Comparison of ENCODE assay signal across 28 cellular contexts in the genomic region with DNA sequence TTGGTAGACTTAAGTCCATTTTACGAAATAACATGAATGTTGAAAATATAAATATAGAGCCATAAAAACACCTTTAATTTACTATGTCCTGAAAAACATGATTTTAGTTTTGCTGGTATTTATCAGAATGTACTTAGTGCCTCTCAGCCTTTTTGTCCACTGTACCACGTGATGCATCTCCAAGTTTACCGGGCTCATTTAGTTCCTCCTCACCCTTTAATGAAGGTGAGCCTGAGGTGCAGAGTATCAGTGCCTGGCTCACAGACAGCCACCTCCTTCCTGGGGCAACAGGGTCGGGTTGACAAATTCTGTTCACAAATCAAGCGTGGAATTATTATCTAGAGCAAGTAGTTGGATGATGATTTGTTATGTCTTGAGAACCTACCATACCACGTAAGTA.
DNase-seq lines count a peak whose midpoint lies in the region; ATAC-seq, FAIRE-seq and TF ChIP-seq lines count a peak whose summit lies in the region.
"Had no signal": no experiment of that assay in that cellular context is flagged by ENCODE, and none has a peak within 500 bp of the region (broad histone marks: within the 10 kb centered on the region; RNA-seq: fewer than 3 reads in every experiment).

No MANE protein-coding gene starts in this region.

- H3K79me2 ChIP-seq in HepG2 (ENCODE audit: insufficient read depth, low read length) (no peaks in the 10 kb centered on the region), K562 (ENCODE audit: control insufficient read depth, insufficient read depth, low read length) (no peaks in the 10 kb centered on the region), osteoblast (ENCODE audit: insufficient read depth, low read length) (no peaks in the 10 kb centered on the region)

- H2AFZ ChIP-seq in HepG2 (ENCODE audit: low read length) (no peak overlapping the region), K562 (ENCODE audit: low read depth, low read length) (no peak overlapping the region), osteoblast (ENCODE audit: low read length) (no peak overlapping the region)

- no peaks in the 10 kb centered on the region for H3K4me1 ChIP-seq in HepG2 (ENCODE audit: insufficient read depth, low read length)
- no peaks in the 10 kb centered on the region for H3K4me1 ChIP-seq in right lobe of liver
- H3K4me1 ChIP-seq in K562 (replicated peaks in 1 of 2; ENCODE audit: control insufficient read depth in 2 of 2, insufficient read depth in 2 of 2, low read length in 2 of 2): no peaks in the 10 kb centered on the region
- no peaks in the 10 kb centered on the region for H3K4me1 ChIP-seq in osteoblast (ENCODE audit: insufficient read depth, low read length)
- H3K4me1 ChIP-seq: BE2C, BLaER1 had no signal

- H3K9me1 ChIP-seq in K562 (ENCODE audit: control insufficient read depth, insufficient read depth, low read length): no peaks in the 10 kb centered on the region

- POLR2A ChIA-PET in HepG2 (lab: Yijun Ruan, JAX): no interaction called here
- POLR2A ChIA-PET in K562 (lab: Yijun Ruan, JAX): no interaction called here

- peaks cover 2% of the 10 kb centered on the region for H3K9me3 Mint-ChIP-seq in progenitor cell of endocrine pancreas (ENCODE audit: low read depth)
- H3K9me3 Mint-ChIP-seq in activated T-helper 2 cell treated with anti-CD3 and anti-CD28 coated beads, Interferon-gamma antibody, Interleukin-2, Interleukin-4, amounts not matched to agents 10 μg/mL and 5 μg/mL and 100 μg/mL, durations not matched to agents 14 hours and 24 hours and 36 hours: peaks cover 3% of the 10 kb centered on the region

- DNase-seq in HepG2 (ENCODE audit: low spot score): no peak
- no peak for DNase-seq in right lobe of liver
- no peak for DNase-seq in K562 (ENCODE audit: extremely low read depth in 1 of 4, low spot score in 3 of 4)
- peak; percentile 70 for DNase-seq in osteoblast (ENCODE audit: insufficient read length, low spot score, missing footprints)
- no peak for DNase-seq in progenitor cell of endocrine pancreas (ENCODE audit: low spot score, unreplicated experiment)
- DNase-seq in NCI-H2081 (lab: John Stamatoyannopoulos, UW): no peak
- no peak for DNase-seq in activated T-helper 2 cell treated with anti-CD3 and anti-CD28 coated beads, Interferon-gamma antibody, Interleukin-2, Interleukin-4, amounts not matched to agents 10 μg/mL and 5 μg/mL and 100 μg/mL, durations not matched to agents 14 hours and 24 hours and 36 hours (ENCODE audit: low spot score)
- DNase-seq in NCI-H146 treated with DMSO at 0.1 percent for 48 hours (lab: John Stamatoyannopoulos, UW; ENCODE audit: unreplicated experiment): no peak
- DNase-seq: ACHN; BE2C; C1 segment of cervical spinal cord; CD4-positive, alpha-beta memory T cell; CD4-positive, CD25-positive, alpha-beta regulatory T cell; CD8-positive, alpha-beta memory T cell; COR-L47; DMS 273 treated with DMSO at 0.1 percent for 48 hours; DMS153; DMS53; DMS79; DND-41; EL; GDM1 had no signal

- TF ChIP-seq POLR2A in HepG2 (IDR thresholded peaks at IDR 0.05; ENCODE audit: insufficient read depth in 1 of 2, low read depth in 2 of 2, low read length in 2 of 2) (no peak), right lobe of liver (IDR thresholded peaks at IDR 0.05) (no peak), K562 (conservative IDR thresholded peaks at IDR 0.05) (no peak)

- H3K9ac ChIP-seq in HepG2 (ENCODE audit: insufficient read depth, low read depth, low read length) (no peak overlapping the region), K562 (ENCODE audit: insufficient read depth in 1 of 2, low read depth in 2 of 2, low read length in 2 of 2) (no peak overlapping the region)
- H3K9ac ChIP-seq: BLaER1 had no signal

- intact Hi-C loops in HepG2 (cut with micrococcal nuclease; ENCODE audit: unreplicated experiment): loop anchor here (10.0 kb wide), 1 partner anchor 1830 kb away; no protein-coding TSS in a partner anchor
- intact Hi-C loops in right lobe of liver (cut with DNase I): no loop called here
- intact Hi-C loops in K562 (cut with micrococcal nuclease): no loop called here
- intact Hi-C loops in activated T-helper 2 cell treated with anti-CD3 and anti-CD28 coated beads, Interferon-gamma antibody, Interleukin-2, Interleukin-4, amounts not matched to agents 10 μg/mL and 5 μg/mL and 100 μg/mL, durations not matched to agents 14 hours and 24 hours and 36 hours (cut with micrococcal nuclease): no loop called here

- no peaks in the 10 kb centered on the region for H3K36me3 Mint-ChIP-seq in progenitor cell of endocrine pancreas (ENCODE audit: insufficient read depth)
- no peaks in the 10 kb centered on the region for H3K36me3 Mint-ChIP-seq in activated T-helper 2 cell treated with anti-CD3 and anti-CD28 coated beads, Interferon-gamma antibody, Interleukin-2, Interleukin-4, amounts not matched to agents 10 μg/mL and 5 μg/mL and 100 μg/mL, durations not matched to agents 14 hours and 24 hours and 36 hours (ENCODE audit: low read depth)
- H3K36me3 Mint-ChIP-seq: CD14-positive monocyte; CD4-positive, alpha-beta memory T cell; CD4-positive, CD25-positive, alpha-beta regulatory T cell; CD8-positive, alpha-beta memory T cell had no signal

- CTCF ChIA-PET in HepG2 (lab: Yijun Ruan, JAX; ENCODE audit: low intra/inter-chr PET ratio, low total read pairs) (no interaction called here), K562 (lab: Yijun Ruan, JAX; ENCODE audit: low intra/inter-chr PET ratio) (interaction anchor here (0.5 kb wide), 1 partner anchor 1846 kb away, joined by 4 read pairs; no protein-coding TSS in a partner anchor)

- no peak overlapping the region for H3K27ac ChIP-seq in HepG2 (ENCODE audit: extremely low read length, insufficient read depth, low read length)
- no peak overlapping the region for H3K27ac ChIP-seq in right lobe of liver
- no peak overlapping the region for H3K27ac ChIP-seq in K562 (ENCODE audit: extremely low read depth, low read depth, low read length)
- H3K27ac ChIP-seq in osteoblast (ENCODE audit: low read depth, low read length): no peak overlapping the region
- H3K27ac ChIP-seq: 22Rv1, BLaER1 had no signal

- H3K4me1 Mint-ChIP-seq in progenitor cell of endocrine pancreas (ENCODE audit: low read depth): no peaks in the 10 kb centered on the region
- H3K4me1 Mint-ChIP-seq in activated T-helper 2 cell treated with anti-CD3 and anti-CD28 coated beads, Interferon-gamma antibody, Interleukin-2, Interleukin-4, amounts not matched to agents 10 μg/mL and 5 μg/mL and 100 μg/mL, durations not matched to agents 14 hours and 24 hours and 36 hours (ENCODE audit: low read depth): no peaks in the 10 kb centered on the region
- H3K4me1 Mint-ChIP-seq: CD14-positive monocyte; CD4-positive, alpha-beta memory T cell; CD4-positive, CD25-positive, alpha-beta regulatory T cell; CD8-positive, alpha-beta memory T cell had no signal

- H3K4me3 Mint-ChIP-seq in progenitor cell of endocrine pancreas (ENCODE audit: low read depth): no peak overlapping the region
- no peak overlapping the region for H3K4me3 Mint-ChIP-seq in activated T-helper 2 cell treated with anti-CD3 and anti-CD28 coated beads, Interferon-gamma antibody, Interleukin-2, Interleukin-4, amounts not matched to agents 10 μg/mL and 5 μg/mL and 100 μg/mL, durations not matched to agents 14 hours and 24 hours and 36 hours (ENCODE audit: low read depth)
- H3K4me3 Mint-ChIP-seq: CD14-positive monocyte; CD4-positive, alpha-beta memory T cell; CD4-positive, CD25-positive, alpha-beta regulatory T cell; CD8-positive, alpha-beta memory T cell had no signal

- no peaks in the 10 kb centered on the region for H4K20me1 ChIP-seq in HepG2 (ENCODE audit: insufficient read depth, low read length)
- no peaks in the 10 kb centered on the region for H4K20me1 ChIP-seq in K562 (replicated peaks; ENCODE audit: control insufficient read depth, insufficient read depth, low read length)
- H4K20me1 ChIP-seq in osteoblast (ENCODE audit: insufficient read depth, low read length): no peaks in the 10 kb centered on the region
- H4K20me1 ChIP-seq: BLaER1 had no signal

- H3K9me3 ChIP-seq in HepG2 (ENCODE audit: low read length) (no peaks in the 10 kb centered on the region), right lobe of liver (no peaks in the 10 kb centered on the region), K562 (replicated peaks; ENCODE audit: control insufficient read depth, insufficient read depth, low read depth, low read length) (no peaks in the 10 kb centered on the region), osteoblast (ENCODE audit: low read depth, low read length) (no peaks in the 10 kb centered on the region)
- H3K9me3 ChIP-seq: BE2C had no signal

- TF ChIP-seq EP300 in HepG2 (IDR thresholded peaks at IDR 0.05; ENCODE audit: low read depth in 2 of 2, low read length in 2 of 2) (no peak), HepG2 (CRISPR knock-in tag; IDR thresholded peaks at IDR 0.05; ENCODE audit: borderline replicate concordance) (no peak), K562 (IDR thresholded peaks at IDR 0.05; ENCODE audit: low read length) (no peak)

- FAIRE-seq in HepG2 (lab: Jason Lieb, UNC) (no peak), K562 (lab: Jason Lieb, UNC) (no peak)
- FAIRE-seq: GM12878, GM12892, GM18507 had no signal

- BruUV-seq in HepG2 (replicated peaks; lab: Mats Ljungman, UMichigan): no TSS peak
- BruUV-seq in K562 (replicated peaks; lab: Mats Ljungman, UMichigan): no TSS peak

- in situ Hi-C loops in HepG2 (cut with HindIII; ENCODE audit: extremely low pct_ligation_motif_present, low pct_unique_long_range_greater_than_20kb): loop anchor here (10.0 kb wide), 1 partner anchor 560 kb away; no protein-coding TSS in a partner anchor
- in situ Hi-C loops in K562 (cut with MboI): no loop called here

- H3K4me3 ChIP-seq in HepG2 (replicated peaks in 1 of 3; ENCODE audit: insufficient read depth in 1 of 3, low read depth in 2 of 3, low read length in 3 of 3) (no peak overlapping the region), right lobe of liver (no peak overlapping the region), K562 (no peak overlapping the region), osteoblast (ENCODE audit: insufficient read depth, low read length) (no peak overlapping the region)
- H3K4me3 ChIP-seq: BLaER1, GM12878 had no signal

- no peak for ATAC-seq in HepG2
- no peak for ATAC-seq in right lobe of liver
- ATAC-seq in K562: no peak
- ATAC-seq: GM12878 had no signal

- H3K27ac Mint-ChIP-seq in progenitor cell of endocrine pancreas: peak overlapping the region; percentile 45
- H3K27ac Mint-ChIP-seq in activated T-helper 2 cell treated with anti-CD3 and anti-CD28 coated beads, Interferon-gamma antibody, Interleukin-2, Interleukin-4, amounts not matched to agents 10 μg/mL and 5 μg/mL and 100 μg/mL, durations not matched to agents 14 hours and 24 hours and 36 hours: no peak overlapping the region
- H3K27ac Mint-ChIP-seq: CD14-positive monocyte; CD4-positive, alpha-beta memory T cell; CD4-positive, CD25-positive, alpha-beta regulatory T cell; CD8-positive, alpha-beta memory T cell had no signal

- TF ChIP-seq CTCF in HepG2 (CRISPR knock-in tag; IDR thresholded peaks at IDR 0.05) (no peak), right lobe of liver (IDR thresholded peaks at IDR 0.05) (no peak), K562 (IDR thresholded peaks at IDR 0.05 in 2 of 3, conservative IDR thresholded peaks at IDR 0.05 in 1 of 3; ENCODE audit: insufficient read depth in 2 of 3, low read depth in 1 of 3, low read length in 3 of 3) (no peak), osteoblast (IDR thresholded peaks at IDR 0.05; ENCODE audit: extremely low read depth, low read depth, low read length) (no peak), progenitor cell of endocrine pancreas (IDR thresholded peaks at IDR 0.05; ENCODE audit: unreplicated experiment) (no peak)

- H3K4me2 ChIP-seq in HepG2 (ENCODE audit: low read depth, low read length): no peak overlapping the region
- H3K4me2 ChIP-seq in K562 (ENCODE audit: insufficient read depth, low read length): no peak overlapping the region
- no peak overlapping the region for H3K4me2 ChIP-seq in osteoblast (ENCODE audit: insufficient read depth, low read length)
- H3K4me2 ChIP-seq: BLaER1 had no signal

- TF ChIP-seq RAD21 in HepG2 (CRISPR knock-in tag; IDR thresholded peaks at IDR 0.05) (no peak), K562 (CRISPR knock-in tag; conservative IDR thresholded peaks at IDR 0.05 in 1 of 2, IDR thresholded peaks at IDR 0.05 in 1 of 2) (no peak)

- H3K27me3 ChIP-seq in HepG2 (ENCODE audit: control insufficient read depth in 1 of 2, insufficient read depth in 2 of 2, low read length in 2 of 2) (no peaks in the 10 kb centered on the region), right lobe of liver (no peaks in the 10 kb centered on the region), K562 (ENCODE audit: control insufficient read depth in 2 of 2, insufficient read depth in 2 of 2, low read length in 2 of 2) (no peaks in the 10 kb centered on the region), osteoblast (ENCODE audit: insufficient read depth, low read length) (no peaks in the 10 kb centered on the region)
- H3K27me3 ChIP-seq: BE2C, BLaER1 had no signal

- H3K27me3 Mint-ChIP-seq in progenitor cell of endocrine pancreas: no peaks in the 10 kb centered on the region
- H3K27me3 Mint-ChIP-seq in activated T-helper 2 cell treated with anti-CD3 and anti-CD28 coated beads, Interferon-gamma antibody, Interleukin-2, Interleukin-4, amounts not matched to agents 10 μg/mL and 5 μg/mL and 100 μg/mL, durations not matched to agents 14 hours and 24 hours and 36 hours (ENCODE audit: low read depth): no peaks in the 10 kb centered on the region
- H3K27me3 Mint-ChIP-seq: CD4-positive, CD25-positive, alpha-beta regulatory T cell had no signal

- WGBS in HepG2 (ENCODE audit: low lambda C conversion rate): 8% methylated on average over 6 of the region's 6 CpGs
- WGBS in right lobe of liver (ENCODE audit: insufficient coverage, low coverage, low lambda C conversion rate, missing lambda C conversion rate): 77% methylated on average over 6 of the region's 6 CpGs
- 1% methylated on average over 6 of the region's 6 CpGs for WGBS in K562 (ENCODE audit: insufficient coverage, low coverage, missing lambda C conversion rate)

- no peaks in the 10 kb centered on the region for H3K36me3 ChIP-seq in HepG2 (replicated peaks in 1 of 2; ENCODE audit: control insufficient read depth in 1 of 2, insufficient read depth in 2 of 2, low read length in 2 of 2)
- H3K36me3 ChIP-seq in right lobe of liver: no peaks in the 10 kb centered on the region
- H3K36me3 ChIP-seq in K562 (ENCODE audit: control insufficient read depth, insufficient read depth, low read length): no peaks in the 10 kb centered on the region
- no peaks in the 10 kb centered on the region for H3K36me3 ChIP-seq in osteoblast (ENCODE audit: insufficient read depth, low read length)
- H3K36me3 ChIP-seq: BE2C, BLaER1 had no signal
